Comparison of ENCODE assay signal across 12 cellular contexts in the genomic region with DNA sequence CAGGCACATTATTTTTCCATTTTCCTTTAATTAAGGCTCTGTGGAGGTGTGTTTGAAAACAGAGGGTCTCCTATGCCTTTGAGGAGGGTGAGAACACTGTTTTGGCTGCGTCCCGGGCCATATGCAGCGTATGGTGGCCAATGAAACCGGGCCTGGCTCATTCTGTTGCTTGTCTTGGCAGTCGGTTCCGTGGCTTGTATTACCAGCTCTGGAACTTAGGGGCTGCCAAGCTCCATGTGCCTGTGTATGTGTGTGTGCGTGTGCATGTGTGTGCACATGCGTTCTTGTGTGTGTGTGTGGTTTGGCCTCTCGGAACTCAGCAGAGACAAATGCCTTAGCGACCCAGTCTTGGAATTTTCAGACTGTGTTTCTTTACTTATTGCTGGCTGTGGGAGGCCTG. TPM values are rescaled to one million over a fixed set of nuclear protein-coding genes. Genes with fewer than 3 reads are reported as not detected.
DNase-seq lines count a peak whose midpoint lies in the region; TF ChIP-seq lines count a peak whose summit lies in the region.
"Had no signal": no experiment of that assay in that cellular context is flagged by ENCODE, and none has a peak within 500 bp of the region (broad histone marks: within the 10 kb centered on the region; RNA-seq: fewer than 3 reads in every experiment).

No MANE protein-coding gene starts in this region.

- CTCF ChIA-PET in MCF 10A (lab: Yijun Ruan, JAX), result interaction anchor here (0.7 to 3.3 kb wide), 6 partner anchors 10 to 130 kb away, joined by 3 to 14 read pairs (median 7); no protein-coding TSS in a partner anchor

- peak overlapping the region; percentile 77 to 96 (median 95) for H3K4me3 ChIP-seq in breast epithelium
- H3K4me3 ChIP-seq in epithelial cell of esophagus (ENCODE audit: low read length), result peak overlapping the region; percentile 0
- H3K4me3 ChIP-seq in vagina, result peak overlapping the region; percentile 15 to 83

- TF ChIP-seq CTCF in breast epithelium (IDR thresholded peaks at IDR 0.05) (peak in 1 of 3 donors; percentile 17), MCF 10A (IDR thresholded peaks at IDR 0.05; ENCODE audit: unreplicated experiment) (no peak), epithelial cell of esophagus (IDR thresholded peaks at IDR 0.05; ENCODE audit: insufficient read depth, low read depth, low read length, missing control alignments) (no peak), vagina (IDR thresholded peaks at IDR 0.05) (no peak), progenitor cell of endocrine pancreas (IDR thresholded peaks at IDR 0.05; ENCODE audit: unreplicated experiment) (no peak)

- POLR2A ChIA-PET in MCF 10A (lab: Yijun Ruan, JAX), result interaction anchor here (0.8 to 4.1 kb wide), 2 partner anchors 20 to 30 kb away, joined by 3 to 29 read pairs; no protein-coding TSS in a partner anchor

- H3K9me3 Mint-ChIP-seq in MCF 10A (ENCODE audit: unreplicated experiment), result no peaks in the 10 kb centered on the region
- no peaks in the 10 kb centered on the region for H3K9me3 Mint-ChIP-seq in progenitor cell of endocrine pancreas (ENCODE audit: low read depth)
- H3K9me3 Mint-ChIP-seq: activated T-helper 1 cell treated with anti-CD3 and anti-CD28 coated beads, Interleukin-12 subunit alpha, Interleukin-12 subunit beta, Interleukin-2, Interleukin-4 antibody, amounts not matched to agents 30 ng/mL and 10 ng/mL and 1 ng/mL, durations not matched to agents 14 hours and 24 hours and 36 hours; natural killer cell treated with Interleukin-12 subunit alpha and Interleukin-12 subunit beta and Interleukin-15 and Interleukin-18, amount 100 ng/mL, for 72 hours had no signal

- H3K4me1 Mint-ChIP-seq in MCF 10A (ENCODE audit: insufficient read depth, unreplicated experiment) (peaks cover 20% of the 10 kb centered on the region), progenitor cell of endocrine pancreas (ENCODE audit: low read depth) (peaks cover 7% of the 10 kb centered on the region)

- H3K27me3 Mint-ChIP-seq in MCF 10A (ENCODE audit: insufficient read depth, unreplicated experiment), result no peaks in the 10 kb centered on the region
- peaks cover 34% of the 10 kb centered on the region for H3K27me3 Mint-ChIP-seq in progenitor cell of endocrine pancreas

- intact Hi-C loops in breast epithelium (cut with DNase I; ENCODE audit: low total_unique reads) (no loop called here), MCF 10A (cut with micrococcal nuclease) (no loop called here), vagina (cut with DNase I) (no loop called here)

- H3K27me3 ChIP-seq in breast epithelium, result no peaks in the 10 kb centered on the region
- H3K27me3 ChIP-seq in vagina, result no peaks in the 10 kb centered on the region

- no peak for DNase-seq in breast epithelium (ENCODE audit: low spot score in 2 of 2)
- no peak for DNase-seq in MCF 10A (ENCODE audit: unreplicated experiment)
- DNase-seq in epithelial cell of esophagus (ENCODE audit: low read depth), result no peak
- peak; percentile 60 for DNase-seq in myocyte (ENCODE audit: low read depth)
- DNase-seq in vagina (ENCODE audit: extremely low spot score in 2 of 2), result no peak
- DNase-seq in midbrain (lab: John Stamatoyannopoulos, UW), result no peak
- no peak for DNase-seq in progenitor cell of endocrine pancreas (ENCODE audit: low spot score, unreplicated experiment)
- DNase-seq in stimulated activated CD4-positive, alpha-beta T cell treated with anti-CD3 and anti-CD28 coated beads, Interleukin-15, amount 100 ng/mL, for 24 hours, result no peak
- DNase-seq: ACHN, T-helper 1 cell had no signal

- BruUV-seq in MCF 10A (replicated peaks; lab: Mats Ljungman, UMichigan), result no TSS peak

- H3K36me3 ChIP-seq in breast epithelium (no peaks in the 10 kb centered on the region), vagina (peaks cover 0 to 21% of the 10 kb centered on the region in 2 donors)

- no peak overlapping the region for H3K4me3 Mint-ChIP-seq in MCF 10A (ENCODE audit: unreplicated experiment)
- no peak overlapping the region for H3K4me3 Mint-ChIP-seq in progenitor cell of endocrine pancreas (ENCODE audit: low read depth)

- peak overlapping the region; percentile 37 to 94 for H3K27ac ChIP-seq in breast epithelium
- H3K27ac ChIP-seq in vagina, result peak overlapping the region; percentile 85

- H3K4me1 ChIP-seq in breast epithelium (peaks cover 12 to 17% of the 10 kb centered on the region in 2 donors), vagina (peaks cover 40% of the 10 kb centered on the region)

- H3K9me3 ChIP-seq in breast epithelium, result no peaks in the 10 kb centered on the region
- no peaks in the 10 kb centered on the region for H3K9me3 ChIP-seq in vagina

- TF ChIP-seq POLR2A in breast epithelium (IDR thresholded peaks at IDR 0.05), result no peak
- no peak for TF ChIP-seq POLR2A in vagina (IDR thresholded peaks at IDR 0.05)

- H3K27ac Mint-ChIP-seq in MCF 10A (ENCODE audit: low read depth, unreplicated experiment) (no peak overlapping the region), progenitor cell of endocrine pancreas (no peak overlapping the region)
- H3K27ac Mint-ChIP-seq: activated T-helper 1 cell treated with anti-CD3 and anti-CD28 coated beads, Interleukin-12 subunit alpha, Interleukin-12 subunit beta, Interleukin-2, Interleukin-4 antibody, amounts not matched to agents 30 ng/mL and 10 ng/mL and 1 ng/mL, durations not matched to agents 14 hours and 24 hours and 36 hours; natural killer cell treated with Interleukin-12 subunit alpha and Interleukin-12 subunit beta and Interleukin-15 and Interleukin-18, amount 100 ng/mL, for 72 hours had no signal

- H3K36me3 Mint-ChIP-seq in MCF 10A (ENCODE audit: insufficient read depth, unreplicated experiment) (peaks cover 35% of the 10 kb centered on the region), progenitor cell of endocrine pancreas (ENCODE audit: insufficient read depth) (peaks cover 5% of the 10 kb centered on the region)
- H3K36me3 Mint-ChIP-seq: natural killer cell treated with Interleukin-12 subunit alpha and Interleukin-12 subunit beta and Interleukin-15 and Interleukin-18, amount 100 ng/mL, for 72 hours had no signal

RNA-seq across cellular contexts. Expression of a gene that starts 2.7 kb away (rescaled TPM):
- total RNA-seq in breast epithelium (100 to 1,000 TPM in 1 of 3 donors, 10 to 100 TPM in 2; 35.7 to 153 (median 58.3) TPM), MCF 10A (2022) (38.9 and 45.3 TPM in 2 replicates), myocyte (44.4 and 61.9 TPM in 2 replicates), vagina (66.5 TPM), progenitor cell of endocrine pancreas (13.1 and 16.7 TPM in 2 replicates)
- polyA plus RNA-seq in myocyte (2012), result 108 TPM

Comparison
In these comparisons a context has a peak if more than half of its experiments do, and no peak if none do; other contexts are left out.
1. H3K4me3 ChIP-seq: peak in every context shown above with its lines; median percentile 95 in breast epithelium; 49 in vagina; 0 in epithelial cell of esophagus.